In genomic region chr10:90992462-90992861, GRCh38 we compare ENCODE assay signal across 19 cellular contexts.
"Had no signal": no experiment of that assay in that cellular context is flagged by ENCODE, and none has a peak within 500 bp of the region (broad histone marks: within the 10 kb centered on the region; RNA-seq: fewer than 3 reads in every experiment).

No MANE protein-coding gene starts in this region.

- H3K9me3 ChIP-seq: ascending aorta, breast epithelium, esophagus muscularis mucosa, heart right ventricle, prostate gland, stomach had no signal

- ATAC-seq: activated CD4-positive, alpha-beta T cell treated with anti-CD3 and anti-CD28 coated beads for 36 hours; heart right ventricle; naive thymus-derived CD4-positive, alpha-beta T cell; right cardiac atrium; WTC11 had no signal

- H3K4me1 ChIP-seq: breast epithelium, esophagus muscularis mucosa, prostate gland, stomach had no signal

- H3K4me3 ChIP-seq: breast epithelium, esophagus muscularis mucosa, heart right ventricle, prostate gland, skin epidermis, stomach had no signal

- DNase-seq: activated CD4-positive, alpha-beta T cell treated with anti-CD3 and anti-CD28 coated beads for 36 hours; activated CD4-positive, alpha-beta T cell treated with anti-CD3 and anti-CD28 coated beads, Interleukin-2, amount 50 U/mL, for 48 hours; activated naive CD4-positive, alpha-beta T cell treated with Interleukin-2 at 50 U/mL for 16 hours; cortex of kidney; heart right ventricle; immature natural killer cell; mesendoderm; naive thymus-derived CD4-positive, alpha-beta T cell; right cardiac atrium; stimulated activated CD4-positive, alpha-beta T cell treated with anti-CD3 and anti-CD28 coated beads, Interleukin-15, amount 100 ng/mL, for 24 hours; stimulated activated CD4-positive, alpha-beta T cell treated with anti-CD3 and anti-CD28 coated beads, Interleukin-2, amount 100 ng/mL, for 48 hours; stomach; trophoblast cell had no signal

- H3K27me3 ChIP-seq: ascending aorta, breast epithelium, heart right ventricle, stomach had no signal

- H3K27ac ChIP-seq: ascending aorta, breast epithelium, esophagus muscularis mucosa, prostate gland, skin epidermis, stomach had no signal

- H3K36me3 ChIP-seq: ascending aorta, esophagus muscularis mucosa, heart right ventricle, prostate gland, stomach had no signal
